8 cellular contexts compared by ENCODE assay signal in the genomic region with DNA sequence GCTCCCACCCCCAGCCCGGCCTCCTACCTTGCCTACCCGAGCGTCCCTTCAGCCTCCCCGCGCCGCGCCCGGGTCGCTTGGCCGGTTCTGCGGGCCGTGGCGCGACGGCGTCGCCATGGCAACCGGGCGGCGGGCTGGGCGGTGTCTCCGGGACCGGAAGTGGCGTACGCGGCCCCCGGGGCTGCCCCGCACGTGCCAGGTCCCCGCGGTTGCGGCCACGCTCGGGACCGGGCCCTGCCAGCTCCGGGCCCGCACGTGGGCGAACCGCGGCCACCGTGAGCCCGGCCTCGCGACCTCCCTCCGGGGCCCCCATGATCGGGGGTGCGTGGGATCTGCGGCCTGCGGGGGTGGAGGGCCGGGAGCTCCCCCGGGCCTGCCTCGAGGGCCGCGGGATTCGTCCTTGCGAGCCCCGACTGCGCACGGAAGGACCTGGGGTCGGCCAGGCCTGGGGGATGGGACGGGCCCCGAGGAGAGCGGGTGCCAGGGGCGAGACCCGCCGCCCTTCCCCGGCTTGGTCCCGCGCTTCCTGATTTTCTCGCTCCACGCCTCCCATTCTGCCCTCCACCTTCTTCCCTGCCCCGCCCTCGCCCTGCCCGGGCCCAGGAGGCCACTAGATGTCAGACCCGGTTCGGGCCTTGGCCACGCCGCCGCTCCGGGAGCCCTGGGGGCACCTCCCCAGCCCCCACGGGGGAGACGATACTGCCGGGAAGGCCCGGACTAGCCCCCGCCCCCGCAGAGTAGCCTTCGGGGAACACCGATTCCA. TPM values are rescaled to one million over a fixed set of nuclear protein-coding genes. Genes with fewer than 3 reads are reported as not detected.
DNase-seq lines count a peak whose midpoint lies in the region; ATAC-seq and TF ChIP-seq lines count a peak whose summit lies in the region.

A gene with protein sequence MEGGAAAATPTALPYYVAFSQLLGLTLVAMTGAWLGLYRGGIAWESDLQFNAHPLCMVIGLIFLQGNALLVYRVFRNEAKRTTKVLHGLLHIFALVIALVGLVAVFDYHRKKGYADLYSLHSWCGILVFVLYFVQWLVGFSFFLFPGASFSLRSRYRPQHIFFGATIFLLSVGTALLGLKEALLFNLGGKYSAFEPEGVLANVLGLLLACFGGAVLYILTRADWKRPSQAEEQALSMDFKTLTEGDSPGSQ (minus strand): TSS at position 89 of the 763 bp plus-strand sequence. CDS start 8,759 bp downstream, outside the sequence.

- peak; percentile 65 for ATAC-seq in HG03342 (IDR thresholded peaks at IDR 0.05; ENCODE audit: unreplicated experiment)
- peak; percentile 78 to 81 for ATAC-seq in natural killer cell treated with Interleukin-12 subunit alpha and Interleukin-12 subunit beta and Interleukin-15 and Interleukin-18, amount 100 ng/mL, for 72 hours

- no peaks in the 10 kb centered on the region for H3F3A ChIP-seq in OCI-LY1 (ENCODE audit: insufficient read depth, low read length)

- no peak for TF ChIP-seq CTCF in OCI-LY1 (IDR thresholded peaks at IDR 0.05; ENCODE audit: low read length)

- peak within 1 kb of the TSS; percentile 79 to 92 (median 86) for H3K9ac ChIP-seq in BLaER1 treated with 17β-estradiol and CSF1 and Interleukin-3, amounts not matched to agents 10 nM and 100 nM
- peak within 1 kb of the TSS; percentile 44; the same call in 1 of the 2 replicates for H3K9ac ChIP-seq in OCI-LY1 (ENCODE audit: low read length)

- H3K9me3 Mint-ChIP-seq in natural killer cell treated with Interleukin-12 subunit alpha and Interleukin-12 subunit beta and Interleukin-15 and Interleukin-18, amount 100 ng/mL, for 72 hours = no peaks in the 10 kb centered on the region
- no peaks in the 10 kb centered on the region for H3K9me3 Mint-ChIP-seq in stimulated activated naive CD8-positive, alpha-beta T cell treated with anti-CD3 and anti-CD28 coated beads, Interleukin-15, Interleukin-2, amounts not matched to agents 100 ng/mL and 50 ng/mL, for 24 hours

- H3K36me3 ChIP-seq in BLaER1 treated with 17β-estradiol and CSF1 and Interleukin-3, amounts not matched to agents 10 nM and 100 nM = no peaks in the 10 kb centered on the region
- no peaks in the 10 kb centered on the region for H3K36me3 ChIP-seq in OCI-LY1 (ENCODE audit: insufficient read depth, low read length)

- H3K4me3 Mint-ChIP-seq in natural killer cell treated with Interleukin-12 subunit alpha and Interleukin-12 subunit beta and Interleukin-15 and Interleukin-18, amount 100 ng/mL, for 72 hours = peak within 1 kb of the TSS; percentile 93
- peak within 1 kb of the TSS; percentile 67 for H3K4me3 Mint-ChIP-seq in stimulated activated naive CD8-positive, alpha-beta T cell treated with anti-CD3 and anti-CD28 coated beads, Interleukin-15, Interleukin-2, amounts not matched to agents 100 ng/mL and 50 ng/mL, for 24 hours

- peaks cover 11 to 22% of the 10 kb centered on the region in 2 donors for H3K4me1 Mint-ChIP-seq in natural killer cell treated with Interleukin-12 subunit alpha and Interleukin-12 subunit beta and Interleukin-15 and Interleukin-18, amount 100 ng/mL, for 72 hours (ENCODE audit: low read depth in 2 of 2)
- H3K4me1 Mint-ChIP-seq in stimulated activated naive CD8-positive, alpha-beta T cell treated with anti-CD3 and anti-CD28 coated beads, Interleukin-15, Interleukin-2, amounts not matched to agents 100 ng/mL and 50 ng/mL, for 24 hours (ENCODE audit: low read depth) = peaks cover 29% of the 10 kb centered on the region

- peak within 1 kb of the TSS; percentile 41; the same call in 1 of the 2 replicates for H2AFZ ChIP-seq in OCI-LY1 (ENCODE audit: low read length)

- H3K9me3 ChIP-seq in BLaER1 treated with 17β-estradiol and CSF1 and Interleukin-3, amounts not matched to agents 10 nM and 100 nM (replicated peaks in 1 of 11) = no peaks in the 10 kb centered on the region
- no peaks in the 10 kb centered on the region for H3K9me3 ChIP-seq in OCI-LY1 (ENCODE audit: low read length)

- peaks cover 0 to 47% (median 24%) of the 10 kb centered on the region in 11 experiments; a peak in 18 of 22 replicates for H3K27me3 ChIP-seq in BLaER1 treated with 17β-estradiol and CSF1 and Interleukin-3, amounts not matched to agents 10 nM and 100 nM
- H3K27me3 ChIP-seq in OCI-LY1 (ENCODE audit: insufficient read depth, low read length) = peaks cover 5% of the 10 kb centered on the region; the same call in 1 of the 2 replicates

- TF ChIP-seq POLR2A in GM19193 (IDR thresholded peaks at IDR 0.05; ENCODE audit: extremely low read depth, insufficient read depth, insufficient read length) = peak; percentile 12

- no peaks in the 10 kb centered on the region for H3K9me2 ChIP-seq in OCI-LY1 (ENCODE audit: low read depth, low read length)

- H3K27ac ChIP-seq in BLaER1 treated with 17β-estradiol and CSF1 and Interleukin-3, amounts not matched to agents 10 nM and 100 nM = peak within 1 kb of the TSS; percentile 88 to 97 (median 92)
- no peak within 1 kb of the TSS for H3K27ac ChIP-seq in OCI-LY1 (ENCODE audit: low read depth, low read length, poor library complexity, severe bottlenecking)

- H3K4me3 ChIP-seq in BLaER1 treated with 17β-estradiol and CSF1 and Interleukin-3, amounts not matched to agents 10 nM and 100 nM = peak within 1 kb of the TSS; percentile 54 to 75 (median 66)
- peak within 1 kb of the TSS; percentile 60 for H3K4me3 ChIP-seq in OCI-LY1 (ENCODE audit: low read depth, low read length, poor library complexity, severe bottlenecking)

- peak within 1 kb of the TSS; percentile 93 to 100 (median 98) for H3K4me2 ChIP-seq in BLaER1 treated with 17β-estradiol and CSF1 and Interleukin-3, amounts not matched to agents 10 nM and 100 nM
- peak within 1 kb of the TSS; percentile 71 for H3K4me2 ChIP-seq in OCI-LY1 (ENCODE audit: low read length)

- H3K36me3 Mint-ChIP-seq in natural killer cell treated with Interleukin-12 subunit alpha and Interleukin-12 subunit beta and Interleukin-15 and Interleukin-18, amount 100 ng/mL, for 72 hours = no peaks in the 10 kb centered on the region
- H3K36me3 Mint-ChIP-seq in stimulated activated naive CD8-positive, alpha-beta T cell treated with anti-CD3 and anti-CD28 coated beads, Interleukin-15, Interleukin-2, amounts not matched to agents 100 ng/mL and 50 ng/mL, for 24 hours (ENCODE audit: low read depth) = no peaks in the 10 kb centered on the region

- H3K27ac Mint-ChIP-seq in natural killer cell treated with Interleukin-12 subunit alpha and Interleukin-12 subunit beta and Interleukin-15 and Interleukin-18, amount 100 ng/mL, for 72 hours = peak within 1 kb of the TSS; percentile 79 to 80
- peak within 1 kb of the TSS; percentile 83 for H3K27ac Mint-ChIP-seq in stimulated activated naive CD8-positive, alpha-beta T cell treated with anti-CD3 and anti-CD28 coated beads, Interleukin-15, Interleukin-2, amounts not matched to agents 100 ng/mL and 50 ng/mL, for 24 hours

- no peaks in the 10 kb centered on the region for H3K79me2 ChIP-seq in OCI-LY1 (ENCODE audit: insufficient read depth, low read length)

- peaks cover 49 to 73% (median 53%) of the 10 kb centered on the region in 10 experiments for H3K4me1 ChIP-seq in BLaER1 treated with 17β-estradiol and CSF1 and Interleukin-3, amounts not matched to agents 10 nM and 100 nM
- peaks cover 13% of the 10 kb centered on the region for H3K4me1 ChIP-seq in OCI-LY1 (ENCODE audit: insufficient read depth, low read length, severe bottlenecking)

- H3K27me3 Mint-ChIP-seq in natural killer cell treated with Interleukin-12 subunit alpha and Interleukin-12 subunit beta and Interleukin-15 and Interleukin-18, amount 100 ng/mL, for 72 hours = peaks cover 3 to 6% of the 10 kb centered on the region in 2 donors
- H3K27me3 Mint-ChIP-seq in stimulated activated naive CD8-positive, alpha-beta T cell treated with anti-CD3 and anti-CD28 coated beads, Interleukin-15, Interleukin-2, amounts not matched to agents 100 ng/mL and 50 ng/mL, for 24 hours = peaks cover 4% of the 10 kb centered on the region

- no peaks in the 10 kb centered on the region for H4K20me1 ChIP-seq in BLaER1 treated with 17β-estradiol and CSF1 and Interleukin-3, amounts not matched to agents 10 nM and 100 nM
- no peaks in the 10 kb centered on the region for H4K20me1 ChIP-seq in OCI-LY1 (ENCODE audit: insufficient read depth, low read length)

- peak; percentile 62 for DNase-seq in activated T-helper 1 cell treated with Interleukin-2 at 50 U/mL for 16 hours (ENCODE audit: low read depth)
- DNase-seq in fibroblast of gingiva (ENCODE audit: low read depth) = peak; percentile 72
- peak; percentile 88 for DNase-seq in natural killer cell treated with Interleukin-12 subunit alpha and Interleukin-12 subunit beta and Interleukin-15 and Interleukin-18, amount 100 ng/mL, for 72 hours (ENCODE audit: low spot score)

RNA-seq across cellular contexts. Expression of the gene that starts here (rescaled TPM):
- 1 to 10 TPM; 3.2 to 7.9 TPM for total RNA-seq in natural killer cell treated with Interleukin-12 subunit alpha and Interleukin-12 subunit beta and Interleukin-15 and Interleukin-18, amount 100 ng/mL, for 72 hours
